16 cellular contexts compared by ENCODE assay signal in the genomic region with DNA sequence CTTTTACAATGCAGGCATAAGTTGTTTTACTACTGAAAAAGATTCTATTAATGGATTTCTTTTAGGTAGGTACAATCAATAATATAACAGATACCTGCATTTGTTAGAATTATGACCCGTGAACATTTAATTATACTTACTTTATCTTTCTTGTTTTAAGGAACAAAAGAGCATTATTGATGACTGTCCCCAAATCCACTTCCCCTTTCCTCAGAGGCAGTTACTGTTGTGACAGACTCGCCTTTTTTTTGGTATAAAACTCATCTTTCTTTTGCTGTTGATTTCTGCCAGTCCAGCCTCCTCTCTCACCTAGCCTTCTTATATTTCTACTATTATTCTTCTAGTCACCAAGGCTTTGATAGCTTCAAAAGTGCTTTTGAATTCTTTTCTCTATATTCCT. TPM values are rescaled to one million over a fixed set of nuclear protein-coding genes. Genes with fewer than 3 reads are reported as not detected.
A peak's percentile ranks its signal among the peaks of the same experiment; 100 is the strongest.
DNase-seq lines count a peak whose midpoint lies in the region; TF ChIP-seq lines count a peak whose summit lies in the region.
"Had no signal": no experiment of that assay in that cellular context is flagged by ENCODE, and none has a peak within 500 bp of the region (broad histone marks: within the 10 kb centered on the region; RNA-seq: fewer than 3 reads in every experiment).

No MANE protein-coding gene starts in this region.

- peaks cover 4% of the 10 kb centered on the region for H3K4me1 ChIP-seq in mammary epithelial cell (ENCODE audit: insufficient read depth, low read length)

- H3K9me3 Mint-ChIP-seq in MCF 10A (ENCODE audit: unreplicated experiment) = no peaks in the 10 kb centered on the region
- H3K9me3 Mint-ChIP-seq in activated T-helper 2 cell treated with anti-CD3 and anti-CD28 coated beads, Interferon-gamma antibody, Interleukin-2, Interleukin-4, amounts not matched to agents 10 μg/mL and 5 μg/mL and 100 μg/mL, durations not matched to agents 14 hours and 24 hours and 36 hours = peaks cover 3% of the 10 kb centered on the region

- POLR2A ChIA-PET in MCF 10A (lab: Yijun Ruan, JAX) = interaction anchor here (2.5 kb wide), 1 partner anchor 8 kb away, joined by 13 read pairs; no protein-coding TSS in a partner anchor

- H3K36me3 ChIP-seq in mammary epithelial cell (ENCODE audit: insufficient read depth, low read length) = peaks cover 3% of the 10 kb centered on the region
- H3K36me3 ChIP-seq: adrenal gland, prostate gland had no signal

- intact Hi-C loops in MCF 10A (cut with micrococcal nuclease) = no loop called here
- intact Hi-C loops in mammary epithelial cell (cut with micrococcal nuclease) = no loop called here
- intact Hi-C loops in activated T-helper 2 cell treated with anti-CD3 and anti-CD28 coated beads, Interferon-gamma antibody, Interleukin-2, Interleukin-4, amounts not matched to agents 10 μg/mL and 5 μg/mL and 100 μg/mL, durations not matched to agents 14 hours and 24 hours and 36 hours (cut with micrococcal nuclease) = no loop called here

- BruUV-seq in MCF 10A (replicated peaks; lab: Mats Ljungman, UMichigan) = no TSS peak
- no TSS peak for BruUV-seq in mammary epithelial cell (replicated peaks; lab: Mats Ljungman, UMichigan)

- H3K4me2 ChIP-seq in mammary epithelial cell (ENCODE audit: insufficient read depth, low read depth, low read length) = no peak overlapping the region

- H3K36me3 Mint-ChIP-seq in MCF 10A (ENCODE audit: insufficient read depth, unreplicated experiment) = peaks cover 15% of the 10 kb centered on the region
- peaks cover 55% of the 10 kb centered on the region for H3K36me3 Mint-ChIP-seq in activated T-helper 2 cell treated with anti-CD3 and anti-CD28 coated beads, Interferon-gamma antibody, Interleukin-2, Interleukin-4, amounts not matched to agents 10 μg/mL and 5 μg/mL and 100 μg/mL, durations not matched to agents 14 hours and 24 hours and 36 hours (ENCODE audit: low read depth)

- in situ Hi-C loops in mammary epithelial cell (cut with MboI; ENCODE audit: low sequenced_read_pairs in 2 of 2) = no loop called here

- H3K27ac ChIP-seq in mammary epithelial cell (ENCODE audit: insufficient read depth, low read depth, low read length) = no peak overlapping the region
- H3K27ac ChIP-seq: adrenal gland, prostate gland had no signal

- peaks cover 35% of the 10 kb centered on the region for H4K20me1 ChIP-seq in mammary epithelial cell (ENCODE audit: insufficient read depth, low read length)

- 54% methylated on average over 2 of the region's 2 CpGs for WGBS in mammary epithelial cell (ENCODE audit: low coverage, missing lambda C conversion rate)

- DNase-seq in MCF 10A (ENCODE audit: unreplicated experiment) (no peak), mammary epithelial cell (no peak), NOMO-1 (lab: John Stamatoyannopoulos, UW; ENCODE audit: unreplicated experiment in 2 of 2) (peak; percentile 79 to 90), NCI-H2081 (lab: John Stamatoyannopoulos, UW) (no peak), occipital lobe (lab: John Stamatoyannopoulos, UW) (no peak), mucosa of gallbladder (ENCODE audit: low spot score) (no peak), foreskin melanocyte (no peak)
- no peak for DNase-seq in activated T-helper 2 cell treated with anti-CD3 and anti-CD28 coated beads, Interferon-gamma antibody, Interleukin-2, Interleukin-4, amounts not matched to agents 10 μg/mL and 5 μg/mL and 100 μg/mL, durations not matched to agents 14 hours and 24 hours and 36 hours (ENCODE audit: low spot score)
- DNase-seq: activated CD4-positive, alpha-beta memory T cell treated with anti-CD3 and anti-CD28 coated beads, Interleukin-2, amount 10 ng/mL, durations not matched to agents 7 days and 5 days; adrenal gland; dermis blood vessel endothelial cell; mesendoderm; NCI-H1436 treated with DMSO at 0.1 percent for 48 hours; stimulated activated CD4-positive, alpha-beta T cell treated with anti-CD3 and anti-CD28 coated beads, Interleukin-1b, Interleukin-23, amount 100 ng/mL, for 48 hours; stimulated activated naive CD4-positive, alpha-beta T cell had no signal

- no peaks in the 10 kb centered on the region for H3K27me3 ChIP-seq in mammary epithelial cell (ENCODE audit: insufficient read depth, low read length)
- H3K27me3 ChIP-seq: adrenal gland had no signal

- dilution Hi-C loops in mammary epithelial cell (cut with HindIII; ENCODE audit: low sequenced_read_pairs) = no loop called here

- H2AFZ ChIP-seq in mammary epithelial cell (ENCODE audit: low read depth, low read length) = no peak overlapping the region

- H3K27me3 Mint-ChIP-seq in MCF 10A (ENCODE audit: insufficient read depth, unreplicated experiment) = no peaks in the 10 kb centered on the region
- H3K27me3 Mint-ChIP-seq in activated T-helper 2 cell treated with anti-CD3 and anti-CD28 coated beads, Interferon-gamma antibody, Interleukin-2, Interleukin-4, amounts not matched to agents 10 μg/mL and 5 μg/mL and 100 μg/mL, durations not matched to agents 14 hours and 24 hours and 36 hours (ENCODE audit: low read depth) = no peaks in the 10 kb centered on the region
- H3K27me3 Mint-ChIP-seq: activated CD4-positive, alpha-beta memory T cell treated with anti-CD3 and anti-CD28 coated beads, Interleukin-2, amount 10 ng/mL, durations not matched to agents 7 days and 5 days had no signal

- H3K9ac ChIP-seq in mammary epithelial cell (ENCODE audit: insufficient read depth, low read length) = no peak overlapping the region

- peak overlapping the region; percentile 55 for H3K27ac Mint-ChIP-seq in MCF 10A (ENCODE audit: low read depth, unreplicated experiment)
- peak overlapping the region; percentile 19 for H3K27ac Mint-ChIP-seq in activated T-helper 2 cell treated with anti-CD3 and anti-CD28 coated beads, Interferon-gamma antibody, Interleukin-2, Interleukin-4, amounts not matched to agents 10 μg/mL and 5 μg/mL and 100 μg/mL, durations not matched to agents 14 hours and 24 hours and 36 hours
- H3K27ac Mint-ChIP-seq: activated CD4-positive, alpha-beta memory T cell treated with anti-CD3 and anti-CD28 coated beads, Interleukin-2, amount 10 ng/mL, durations not matched to agents 7 days and 5 days had no signal

- H3K9me3 ChIP-seq in mammary epithelial cell (replicated peaks; ENCODE audit: insufficient read depth, low read length) = no peaks in the 10 kb centered on the region
- H3K9me3 ChIP-seq: prostate gland had no signal

- peaks cover 38% of the 10 kb centered on the region for H3K4me1 Mint-ChIP-seq in MCF 10A (ENCODE audit: insufficient read depth, unreplicated experiment)
- peaks cover 78% of the 10 kb centered on the region for H3K4me1 Mint-ChIP-seq in activated T-helper 2 cell treated with anti-CD3 and anti-CD28 coated beads, Interferon-gamma antibody, Interleukin-2, Interleukin-4, amounts not matched to agents 10 μg/mL and 5 μg/mL and 100 μg/mL, durations not matched to agents 14 hours and 24 hours and 36 hours (ENCODE audit: low read depth)

- TF ChIP-seq CTCF in MCF 10A (IDR thresholded peaks at IDR 0.05; ENCODE audit: unreplicated experiment) (no peak), mammary epithelial cell (conservative IDR thresholded peaks at IDR 0.05 in 1 of 2, IDR thresholded peaks at IDR 0.05 in 1 of 2; ENCODE audit: extremely low read depth in 1 of 2, insufficient read depth in 1 of 2, low read depth in 1 of 2, low read length in 2 of 2) (no peak)

- H3K4me3 ChIP-seq in mammary epithelial cell (replicated peaks in 1 of 3; ENCODE audit: insufficient read depth in 1 of 3, low read depth in 2 of 3, low read length in 3 of 3) = no peak overlapping the region
- H3K4me3 ChIP-seq: adrenal gland, prostate gland had no signal

- no peak overlapping the region for H3K4me3 Mint-ChIP-seq in MCF 10A (ENCODE audit: unreplicated experiment)
- no peak overlapping the region for H3K4me3 Mint-ChIP-seq in activated T-helper 2 cell treated with anti-CD3 and anti-CD28 coated beads, Interferon-gamma antibody, Interleukin-2, Interleukin-4, amounts not matched to agents 10 μg/mL and 5 μg/mL and 100 μg/mL, durations not matched to agents 14 hours and 24 hours and 36 hours (ENCODE audit: low read depth)
- H3K4me3 Mint-ChIP-seq: activated CD4-positive, alpha-beta memory T cell treated with anti-CD3 and anti-CD28 coated beads, Interleukin-2, amount 10 ng/mL, durations not matched to agents 7 days and 5 days had no signal

- H3K79me2 ChIP-seq in mammary epithelial cell (ENCODE audit: insufficient read depth, low read length) = peaks cover 100% of the 10 kb centered on the region

- CTCF ChIA-PET in MCF 10A (lab: Yijun Ruan, JAX) = interaction anchor here (0.5 to 0.9 kb wide), 3 partner anchors 116 to 650 kb away, joined by 3 to 4 read pairs (median 3); no protein-coding TSS in a partner anchor
- CTCF ChIA-PET in mammary epithelial cell (lab: Charles Lee; ENCODE audit: low non-redundant PET) = no interaction called here

RNA-seq across cellular contexts. Expression of gene ACTR3, which starts 12.1 kb away (rescaled TPM):
- 260 and 311 TPM in 2 replicates for total RNA-seq in MCF 10A (2022)
- total RNA-seq in mammary epithelial cell = 100 to 1,000 TPM; 261 to 358 TPM
- polyA plus RNA-seq in mammary epithelial cell = 170 TPM
- polyA minus RNA-seq in mammary epithelial cell = 128 TPM
- 521 and 530 TPM in 2 replicates for total RNA-seq in activated T-helper 2 cell treated with anti-CD3 and anti-CD28 coated beads, Interferon-gamma antibody, Interleukin-2, Interleukin-4, amounts not matched to agents 10 μg/mL and 5 μg/mL and 100 μg/mL, durations not matched to agents 14 hours and 24 hours and 36 hours
- total RNA-seq in occipital lobe = 155 TPM
- 184 TPM for total RNA-seq in mucosa of gallbladder

Comparison
In these comparisons a context has a peak if more than half of its experiments do, and no peak if none do; other contexts are left out.
1. DNase-seq: peak in NOMO-1 (2 of 2); none in MCF 10A (single experiment), mammary epithelial cell (single experiment), activated T-helper 2 cell treated with anti-CD3 and anti-CD28 coated beads, Interferon-gamma antibody, Interleukin-2, Interleukin-4, amounts not matched to agents 10 μg/mL and 5 μg/mL and 100 μg/mL, durations not matched to agents 14 hours and 24 hours and 36 hours (single experiment), NCI-H2081 (0 of 2), occipital lobe (single experiment), mucosa of gallbladder (single experiment) and foreskin melanocyte (single experiment).